Comparison of ENCODE assay signal across 20 cellular contexts in genomic region chr19:47630594-47630993, GRCh38. TPM values are rescaled to one million over a fixed set of nuclear protein-coding genes. Genes with fewer than 3 reads are reported as not detected.
DNase-seq lines count a peak whose midpoint lies in the region; ATAC-seq, FAIRE-seq and TF ChIP-seq lines count a peak whose summit lies in the region.
"Had no signal": no experiment of that assay in that cellular context is flagged by ENCODE, and none has a peak within 500 bp of the region (broad histone marks: within the 10 kb centered on the region; RNA-seq: fewer than 3 reads in every experiment).

No MANE protein-coding gene starts in this region.

- H3K79me1 ChIP-seq in trophoblast cell (ENCODE audit: low read length) = peaks cover 7% of the 10 kb centered on the region

- no peak overlapping the region for H3K9ac ChIP-seq in trophoblast cell (ENCODE audit: low read length)

- no peaks in the 10 kb centered on the region for H3K27me3 Mint-ChIP-seq in WTC11 (ENCODE audit: low read depth)
- H3K27me3 Mint-ChIP-seq: CD8-positive, alpha-beta memory T cell had no signal

- H3K4me1 ChIP-seq in A549 = peaks cover 14% of the 10 kb centered on the region
- H3K4me1 ChIP-seq in trophoblast cell (ENCODE audit: control insufficient read depth in 1 of 2, insufficient read depth in 2 of 2, low read length in 2 of 2) = peaks cover 16 to 20% of the 10 kb centered on the region in 2 experiments
- H3K4me1 ChIP-seq: BE2C had no signal

- no peak overlapping the region for H3K4me3 Mint-ChIP-seq in WTC11
- H3K4me3 Mint-ChIP-seq: CD4-positive, CD25-positive, alpha-beta regulatory T cell; CD8-positive, alpha-beta memory T cell had no signal

- 89% methylated on average over 6 of the region's 6 CpGs for WGBS in A549 (ENCODE audit: missing lambda C conversion rate)
- whole genome bisulfite sequencing in trophoblast cell (ENCODE audit: extremely low coverage, insufficient coverage, insufficient read length) = no CpG with 5 or more reads among the region's 6 CpGs

- H3K36me3 ChIP-seq in trophoblast cell (ENCODE audit: control insufficient read depth in 1 of 2, insufficient read depth in 2 of 2, low read length in 2 of 2) = peaks cover 2 to 8% of the 10 kb centered on the region in 2 experiments
- H3K36me3 ChIP-seq: BE2C had no signal

- TF ChIP-seq RAD21 in A549 (conservative IDR thresholded peaks at IDR 0.05 in 1 of 2, IDR thresholded peaks at IDR 0.05 in 1 of 2) = no peak

- no peak overlapping the region for H2BK12ac ChIP-seq in trophoblast cell (ENCODE audit: low read length)

- H3K27ac Mint-ChIP-seq in WTC11 = 0 out of 2 replicates have a peak overlapping the region, but pooled peaks have one; percentile 15
- H3K27ac Mint-ChIP-seq: CD4-positive, CD25-positive, alpha-beta regulatory T cell; CD8-positive, alpha-beta memory T cell had no signal

- no peak overlapping the region for H2AK5ac ChIP-seq in trophoblast cell (ENCODE audit: low read length)

- H2AFZ ChIP-seq in trophoblast cell (ENCODE audit: insufficient read depth, low read length, poor library complexity) = no peak overlapping the region

- H3K36me3 Mint-ChIP-seq in WTC11 = peaks cover 11% of the 10 kb centered on the region; the same call in 1 of the 2 replicates

- H3K27me3 ChIP-seq in trophoblast cell (ENCODE audit: insufficient read depth, low read length) = no peaks in the 10 kb centered on the region
- H3K27me3 ChIP-seq: BE2C had no signal

- H3K23ac ChIP-seq in trophoblast cell (ENCODE audit: low read length) = no peak overlapping the region

- no peak for DNase-seq in A549 (ENCODE audit: low read depth in 1 of 2, low spot score in 1 of 2)
- DNase-seq in GM12891 (ENCODE audit: insufficient read length, low spot score) = no peak
- DNase-seq in WTC11 (ENCODE audit: low spot score) = no peak
- DNase-seq in trophoblast cell = no peak
- no peak for DNase-seq in D341Med (ENCODE audit: low spot score)
- DNase-seq: ACHN; BE2C; C1 segment of cervical spinal cord; CD4-positive, CD25-positive, alpha-beta regulatory T cell; CD8-positive, alpha-beta memory T cell; COR-L47; DMS153; DMS79; GDM1; GOT3; H7 had no signal

- CTCF ChIA-PET in A549 (lab: Yijun Ruan, JAX) (no interaction called here), WTC11 (lab: Charles Lee) (no interaction called here)

- no peaks in the 10 kb centered on the region for H3K9me3 ChIP-seq in A549
- no peaks in the 10 kb centered on the region for H3K9me3 ChIP-seq in trophoblast cell (ENCODE audit: insufficient read depth, low read depth, low read length)
- H3K9me3 ChIP-seq: BE2C had no signal

- H3K4me3 ChIP-seq in A549 (no peak overlapping the region), trophoblast cell (ENCODE audit: low read depth, low read length) (no peak overlapping the region)

- no peak overlapping the region for H3K4me2 ChIP-seq in A549
- no peak overlapping the region for H3K4me2 ChIP-seq in trophoblast cell (ENCODE audit: low read length)

- H3K79me2 ChIP-seq in trophoblast cell (ENCODE audit: control insufficient read depth, insufficient read depth, low read length, poor library complexity) = peaks cover 14% of the 10 kb centered on the region

- no peak overlapping the region for H4K12ac ChIP-seq in trophoblast cell (ENCODE audit: low read depth, low read length)

- no peak overlapping the region for H3K14ac ChIP-seq in trophoblast cell (ENCODE audit: low read length)

- peak overlapping the region; percentile 6 for H3K4ac ChIP-seq in trophoblast cell (ENCODE audit: low read depth, low read length)

- POLR2A ChIA-PET in A549 (lab: Yijun Ruan, JAX) (no interaction called here), WTC11 (lab: Charles Lee) (no interaction called here)

- ATAC-seq in A549 (no peak), WTC11 (no peak), HG02623 (IDR thresholded peaks at IDR 0.05; ENCODE audit: unreplicated experiment) (no peak)
- ATAC-seq: HCT116 had no signal

- H3K18ac ChIP-seq in trophoblast cell (ENCODE audit: low read length) = no peak overlapping the region

- H3K4me1 Mint-ChIP-seq in WTC11 = peaks cover 45% of the 10 kb centered on the region

- TF ChIP-seq CTCF in A549 (IDR thresholded peaks at IDR 0.05) (no peak), WTC11 (IDR thresholded peaks at IDR 0.05) (no peak)

- H3K27ac ChIP-seq in A549 (no peak overlapping the region), trophoblast cell (ENCODE audit: low read depth, low read length) (no peak overlapping the region)

- no peak overlapping the region for H2BK5ac ChIP-seq in trophoblast cell (ENCODE audit: low read depth, low read length, poor library complexity)

- no peak overlapping the region for H2BK120ac ChIP-seq in trophoblast cell (ENCODE audit: insufficient read depth, low read length, poor library complexity)

- no peaks in the 10 kb centered on the region for H3K9me3 Mint-ChIP-seq in WTC11
- H3K9me3 Mint-ChIP-seq: CD4-positive, CD25-positive, alpha-beta regulatory T cell; CD8-positive, alpha-beta memory T cell had no signal

- no peak overlapping the region for H4K8ac ChIP-seq in trophoblast cell (ENCODE audit: low read depth, low read length)

- H4K91ac ChIP-seq in trophoblast cell (ENCODE audit: low read depth, low read length) = no peak overlapping the region

- FAIRE-seq in A549 (lab: Jason Lieb, UNC) (peak; percentile 82), GM12891 (lab: Jason Lieb, UNC) (peak; percentile 62)

- no peak for TF ChIP-seq EP300 in A549 (IDR thresholded peaks at IDR 0.05)

- TF ChIP-seq POLR2A in A549 (IDR thresholded peaks at IDR 0.05; ENCODE audit: low read length) (no peak), GM12891 (IDR thresholded peaks at IDR 0.05; ENCODE audit: low read depth, low read length) (no peak)

TF ChIP-seq in A549, 52 proteins besides CTCF, POLR2A, EP300 and RAD21:
- TF ChIP-seq ZFP36 (IDR thresholded peaks at IDR 0.05; ENCODE audit: borderline replicate concordance, partially characterized antibody) (peak; percentile 24), RNF2 (IDR thresholded peaks at IDR 0.05; ENCODE audit: borderline replicate concordance, low read depth) (no peak)

TF ChIP-seq in GM12891, 5 proteins besides CTCF, POLR2A, EP300 and RAD21:
- TF ChIP-seq PAX5 (IDR thresholded peaks at IDR 0.05; ENCODE audit: insufficient read depth, low read length, severe bottlenecking) (no peak), TAF1 (IDR thresholded peaks at IDR 0.05; ENCODE audit: low read depth, low read length) (no peak), POLR2AphosphoS5 (IDR thresholded peaks at IDR 0.05; ENCODE audit: low read depth, low read length) (no peak), SPI1 (IDR thresholded peaks at IDR 0.05; ENCODE audit: low read depth, low read length) (no peak), POU2F2 (IDR thresholded peaks at IDR 0.05; ENCODE audit: low read depth, low read length) (no peak)

TF ChIP-seq in WTC11, 78 proteins besides CTCF, POLR2A, EP300 and RAD21:
- TF ChIP-seq ATF6 (CRISPR knock-in tag; IDR thresholded peaks at IDR 0.05) (no peak), ZNF219 (CRISPR knock-in tag; IDR thresholded peaks at IDR 0.05; ENCODE audit: borderline replicate concordance) (no peak), FOXJ3 (CRISPR knock-in tag; IDR thresholded peaks at IDR 0.05; ENCODE audit: borderline replicate concordance) (no peak)
TF ChIP-seq in WTC11: peak in this region for 0.

RNA-seq across cellular contexts. Expression of gene BICRA, which starts 21.7 kb away (rescaled TPM):
- 0.83 and 1.1 TPM in 2 replicates for polyA plus RNA-seq in A549 (2011; rRNA removed)
- 2.2 and 3.6 TPM in 2 replicates for polyA plus RNA-seq in A549 (2012; cell fraction: cytosol; rRNA removed)
- polyA plus RNA-seq in A549 (2012; cell fraction: nucleus; rRNA removed) = 13.2 and 16.4 TPM in 2 replicates
- polyA plus RNA-seq in A549 (2017; fragmentation: RNase III; extraction: RNeasy Plus Mini Kit Qiagen cat#74134 plus additional on column Dnase treatment) = 12.4 to 14.6 TPM (median 12.4 TPM) in 3 replicates
- polyA minus RNA-seq in A549 (2011; rRNA and poly(A)+ RNA removed) = 5.8 and 9.0 TPM in 2 replicates
- polyA plus RNA-seq in GM12891 (2012; ENCODE audit: low read depth, missing spikeins) = 4.2 TPM
- 23.0 to 30.3 TPM (median 26.0 TPM) in 3 replicates for total RNA-seq in WTC11 (2021)
- 16.3 and 17.4 TPM in 2 replicates for polyA plus RNA-seq in trophoblast cell (2013)
- total RNA-seq: A172 had no signal

RNA-seq across cellular contexts. Expression of gene ZNF541, which starts 57.6 kb away (rescaled TPM):
- polyA plus RNA-seq in A549 (2011; rRNA removed) (not detected in 2 replicates), A549 (2017; fragmentation: RNase III; extraction: RNeasy Plus Mini Kit Qiagen cat#74134 plus additional on column Dnase treatment) (not detected in 3 replicates)
- polyA plus RNA-seq in A549 (2012; cell fraction: cytosol; rRNA removed) = not detected in 2 replicates
- not detected in 2 replicates for polyA plus RNA-seq in A549 (2012; cell fraction: nucleus; rRNA removed)
- polyA minus RNA-seq in A549 (2011; rRNA and poly(A)+ RNA removed) = not detected in 2 replicates
- polyA plus RNA-seq in GM12891 (2012; ENCODE audit: low read depth, missing spikeins) = 0.06 TPM
- 0.07 to 0.09 TPM (median 0.09 TPM) in 3 replicates for total RNA-seq in WTC11 (2021)
- 0.01 and 0.08 TPM in 2 replicates for polyA plus RNA-seq in trophoblast cell (2013)
- total RNA-seq: A172, Daoy, H7 had no signal
